In genomic region chr14:105123981-105124836, GRCh38 we compare ENCODE assay signal across 29 cellular contexts. TPM values are rescaled to one million over a fixed set of nuclear protein-coding genes. Genes with fewer than 3 reads are reported as not detected.
DNase-seq lines count a peak whose midpoint lies in the region; ATAC-seq, FAIRE-seq and TF ChIP-seq lines count a peak whose summit lies in the region.
"Had no signal": no experiment of that assay in that cellular context is flagged by ENCODE, and none has a peak within 500 bp of the region (broad histone marks: within the 10 kb centered on the region; RNA-seq: fewer than 3 reads in every experiment).

No MANE protein-coding gene starts in this region.

- H2AFZ ChIP-seq in IMR-90 (replicated peaks; ENCODE audit: low read length, poor library complexity) (peak overlapping the region; percentile 37), mammary epithelial cell (ENCODE audit: low read depth, low read length) (no peak overlapping the region)
- H2AFZ ChIP-seq: parathyroid adenoma had no signal

- H3K27me3 ChIP-seq in IMR-90 (ENCODE audit: control insufficient read depth, insufficient read depth, low read length) (peaks cover 55% of the 10 kb centered on the region), mammary epithelial cell (ENCODE audit: insufficient read depth, low read length) (no peaks in the 10 kb centered on the region)
- H3K27me3 ChIP-seq: right lobe of liver, upper lobe of left lung had no signal

- H3K4me1 ChIP-seq in IMR-90 (ENCODE audit: control insufficient read depth, insufficient read depth, low read length) (no peaks in the 10 kb centered on the region), mammary epithelial cell (ENCODE audit: insufficient read depth, low read length) (peaks cover 11% of the 10 kb centered on the region)
- H3K4me1 ChIP-seq: HAP-1, left lung, parathyroid adenoma, right lobe of liver had no signal

- H4K20me1 ChIP-seq in IMR-90 (ENCODE audit: insufficient read depth, low read length) (no peaks in the 10 kb centered on the region), mammary epithelial cell (ENCODE audit: insufficient read depth, low read length) (no peaks in the 10 kb centered on the region)

- no peak overlapping the region for H2BK5ac ChIP-seq in IMR-90 (ENCODE audit: low read depth, low read length, poor library complexity, severe bottlenecking)

- no peak overlapping the region for H2AK5ac ChIP-seq in IMR-90 (ENCODE audit: low read depth, low read length)

- H3K36me3 ChIP-seq in IMR-90 (ENCODE audit: control insufficient read depth, insufficient read depth, low read length) (no peaks in the 10 kb centered on the region), mammary epithelial cell (ENCODE audit: insufficient read depth, low read length) (no peaks in the 10 kb centered on the region)
- H3K36me3 ChIP-seq: HAP-1, left lung, right lobe of liver, stomach, upper lobe of left lung, WERI-Rb-1 had no signal

- DNase-seq in AG08396 (ENCODE audit: low spot score) (peak; percentile 9), IMR-90 (no peak), left colon (peak in 1 of 2 donors; percentile 40), sciatic nerve (ENCODE audit: low spot score) (peak; percentile 31), mammary epithelial cell (no peak), GM12891 (ENCODE audit: insufficient read length, low spot score) (no peak), MCF 10A (ENCODE audit: unreplicated experiment) (no peak)
- DNase-seq: activated CD4-positive, alpha-beta T cell treated with anti-CD3 and anti-CD28 coated beads, Interleukin-2, amount 50 U/mL, for 1 hour; activated gamma-delta T cell; activated naive CD8-positive, alpha-beta T cell treated with anti-CD3 and anti-CD28 coated beads, Interleukin-2, amount 50 U/mL, for 24 hours; Caco-2; effector CD4-positive, alpha-beta T cell; foreskin fibroblast; left lung; naive thymus-derived CD8-positive, alpha-beta T cell; NCI-H1092 treated with DMSO at 0.1 percent for 48 hours; NCI-H1930; stimulated activated CD4-positive, alpha-beta T cell treated with anti-CD3 and anti-CD28 coated beads, Interleukin-15, amount 100 ng/mL, for 24 hours; stomach; WERI-Rb-1 had no signal

- H3K36me3 Mint-ChIP-seq in MCF 10A (ENCODE audit: insufficient read depth, unreplicated experiment), result no peaks in the 10 kb centered on the region

- no peak overlapping the region for H3K9ac ChIP-seq in IMR-90 (ENCODE audit: low read depth, low read length)
- no peak overlapping the region for H3K9ac ChIP-seq in mammary epithelial cell (ENCODE audit: insufficient read depth, low read length)
- H3K9ac ChIP-seq: parathyroid adenoma had no signal

- H3K23ac ChIP-seq in IMR-90 (ENCODE audit: low read depth, low read length), result no peak overlapping the region

- no peak overlapping the region for H4K5ac ChIP-seq in IMR-90 (ENCODE audit: low read depth, low read length)

- H3K4me3 Mint-ChIP-seq in MCF 10A (ENCODE audit: unreplicated experiment), result no peak overlapping the region
- H3K4me3 Mint-ChIP-seq: activated naive CD8-positive, alpha-beta T cell treated with anti-CD3 and anti-CD28 coated beads, Interleukin-2, amount 50 U/mL, for 24 hours had no signal

- H3K9me3 Mint-ChIP-seq in MCF 10A (ENCODE audit: unreplicated experiment), result peaks cover 11% of the 10 kb centered on the region

- no peak overlapping the region for H4K91ac ChIP-seq in IMR-90 (ENCODE audit: insufficient read depth, low read depth, low read length)

- no peak overlapping the region for H3K27ac Mint-ChIP-seq in MCF 10A (ENCODE audit: low read depth, unreplicated experiment)
- H3K27ac Mint-ChIP-seq: activated naive CD8-positive, alpha-beta T cell treated with anti-CD3 and anti-CD28 coated beads, Interleukin-2, amount 50 U/mL, for 24 hours had no signal

- H3K4me2 ChIP-seq in IMR-90 (ENCODE audit: low read depth, low read length) (peak overlapping the region; percentile 72), mammary epithelial cell (ENCODE audit: insufficient read depth, low read depth, low read length) (no peak overlapping the region)

- peaks cover 14% of the 10 kb centered on the region for H3K9me3 ChIP-seq in IMR-90 (ENCODE audit: control insufficient read depth, insufficient read depth, low read length)
- peaks cover 12% of the 10 kb centered on the region for H3K9me3 ChIP-seq in mammary epithelial cell (replicated peaks; ENCODE audit: insufficient read depth, low read length)
- H3K9me3 ChIP-seq: right lobe of liver had no signal

- H2AK9ac ChIP-seq in IMR-90 (replicated peaks; ENCODE audit: low read depth, low read length, poor library complexity), result no peak overlapping the region

- FAIRE-seq in GM12891 (lab: Jason Lieb, UNC), result no peak

- CTCF ChIA-PET in IMR-90 (lab: Yijun Ruan, JAX) (no interaction called here), mammary epithelial cell (lab: Charles Lee; ENCODE audit: low non-redundant PET) (interaction anchor here (0.7 kb wide), 1 partner anchor 376 kb away, joined by 3 read pairs; no protein-coding TSS in a partner anchor), MCF 10A (lab: Yijun Ruan, JAX) (interaction anchor here (0.5 kb wide), 1 partner anchor 27 kb away, joined by 3 read pairs; no protein-coding TSS in a partner anchor)

- no peak; the same call in none of the 2 replicates for ATAC-seq in IMR-90 (ENCODE audit: low read depth)
- peak; percentile 87 for ATAC-seq in left colon
- no peak for ATAC-seq in sciatic nerve
- ATAC-seq in HG03521 (IDR thresholded peaks at IDR 0.05; ENCODE audit: unreplicated experiment), result no peak
- ATAC-seq: activated naive CD8-positive, alpha-beta T cell treated with anti-CD3 and anti-CD28 coated beads, Interleukin-2, amount 50 U/mL, for 24 hours; left lung; naive thymus-derived CD8-positive, alpha-beta T cell; right lobe of liver had no signal

- no peak overlapping the region for H4K8ac ChIP-seq in IMR-90 (ENCODE audit: low read depth in 2 of 2, low read length in 2 of 2)

- H3K79me2 ChIP-seq in mammary epithelial cell (ENCODE audit: insufficient read depth, low read length), result no peaks in the 10 kb centered on the region
- H3K79me2 ChIP-seq: parathyroid adenoma had no signal

- H3K4me1 Mint-ChIP-seq in MCF 10A (ENCODE audit: insufficient read depth, unreplicated experiment), result no peaks in the 10 kb centered on the region

- no peak for TF ChIP-seq RAD21 in IMR-90 (IDR thresholded peaks at IDR 0.05; ENCODE audit: low read length)

- no peak overlapping the region for H2BK120ac ChIP-seq in IMR-90 (ENCODE audit: low read depth, low read length)

- dilution Hi-C loops in IMR-90 (cut with HindIII; ENCODE audit: low sequenced_read_pairs, unreplicated experiment), result no loop called here
- dilution Hi-C loops in mammary epithelial cell (cut with HindIII; ENCODE audit: low sequenced_read_pairs), result loop anchor here (5.0 to 10.0 kb wide), 4 partner anchors 187 to 349 kb away; no protein-coding TSS in a partner anchor

- H3K27me3 Mint-ChIP-seq in MCF 10A (ENCODE audit: insufficient read depth, unreplicated experiment), result peaks cover 69% of the 10 kb centered on the region

- TF ChIP-seq POLR2A in IMR-90 (IDR thresholded peaks at IDR 0.05; ENCODE audit: low read depth, low read length), result no peak
- no peak for TF ChIP-seq POLR2A in GM12891 (IDR thresholded peaks at IDR 0.05; ENCODE audit: low read depth, low read length)

- H2BK15ac ChIP-seq in IMR-90 (ENCODE audit: low read depth, low read length), result no peak overlapping the region

- no peaks in the 10 kb centered on the region for H3K79me1 ChIP-seq in IMR-90 (ENCODE audit: low read depth in 1 of 2, low read length in 2 of 2)

- H3K18ac ChIP-seq in IMR-90 (ENCODE audit: low read depth, low read length), result no peak overlapping the region

- WGBS in IMR-90 (ENCODE audit: extremely low coverage in 2 of 2, insufficient read length in 1 of 2), 2 experiments, result 47% methylated on average over 11 of the region's 19 CpGs; no CpG with 5 or more reads in 1 of the 2 experiments
- 86% methylated on average over 16 of the region's 19 CpGs for WGBS in mammary epithelial cell (ENCODE audit: low coverage, missing lambda C conversion rate)

- in situ Hi-C loops in IMR-90 (cut with MboI; ENCODE audit: low sequenced_read_pairs) (no loop called here), mammary epithelial cell (cut with MboI; ENCODE audit: low sequenced_read_pairs in 2 of 2) (no loop called here)

- H3K4me3 ChIP-seq in IMR-90 (ENCODE audit: insufficient read depth, low read depth, low read length) (peak overlapping the region; percentile 20; the same call in 1 of the 2 replicates), mammary epithelial cell (replicated peaks in 1 of 3; ENCODE audit: insufficient read depth in 1 of 3, low read depth in 2 of 3, low read length in 3 of 3) (no peak overlapping the region)
- H3K4me3 ChIP-seq: HAP-1, left lung, right lobe of liver, SK-N-MC, stomach, upper lobe of left lung had no signal

- no peak overlapping the region for H3K4ac ChIP-seq in IMR-90 (ENCODE audit: low read depth, low read length)

- no peak overlapping the region for H3K14ac ChIP-seq in IMR-90 (replicated peaks; ENCODE audit: low read depth, low read length)

- intact Hi-C loops in IMR-90 (cut with micrococcal nuclease), result no loop called here
- intact Hi-C loops in left colon (cut with DNase I, micrococcal nuclease), result no loop called here
- intact Hi-C loops in sciatic nerve (cut with DNase I), result no loop called here
- intact Hi-C loops in mammary epithelial cell (cut with micrococcal nuclease), result no loop called here
- intact Hi-C loops in MCF 10A (cut with micrococcal nuclease), result no loop called here

- H3K27ac ChIP-seq in IMR-90 (ENCODE audit: insufficient read depth, low read length) (no peak overlapping the region), mammary epithelial cell (ENCODE audit: insufficient read depth, low read depth, low read length) (no peak overlapping the region)
- H3K27ac ChIP-seq: HL-60, left lung, parathyroid adenoma, right lobe of liver, RWPE1, SK-N-MC, stomach, upper lobe of left lung, WERI-Rb-1 had no signal

- H3K9me1 ChIP-seq in IMR-90 (ENCODE audit: insufficient read depth, low read length), result no peaks in the 10 kb centered on the region

- H3K56ac ChIP-seq in IMR-90 (ENCODE audit: extremely low read depth, insufficient read depth, low read length), result no peak overlapping the region

- POLR2A ChIA-PET in IMR-90 (lab: Charles Lee; ENCODE audit: unreplicated experiment) (no interaction called here), MCF 10A (lab: Yijun Ruan, JAX) (interaction anchor here (0.6 to 1.6 kb wide), 2 partner anchors 30 to 159 kb away, joined by 3 to 4 read pairs; no protein-coding TSS in a partner anchor)

- H2BK20ac ChIP-seq in IMR-90 (ENCODE audit: low read depth, low read length), result no peak overlapping the region

- BruUV-seq in IMR-90 (replicated peaks; lab: Mats Ljungman, UMichigan), result no TSS peak
- BruUV-seq in mammary epithelial cell (replicated peaks; lab: Mats Ljungman, UMichigan), result no TSS peak
- BruUV-seq in MCF 10A (replicated peaks; lab: Mats Ljungman, UMichigan), result no TSS peak

- TF ChIP-seq CTCF in IMR-90 (conservative IDR thresholded peaks at IDR 0.05; ENCODE audit: low read depth, low read length) (no peak), mammary epithelial cell (conservative IDR thresholded peaks at IDR 0.05 in 1 of 2, IDR thresholded peaks at IDR 0.05 in 1 of 2; ENCODE audit: extremely low read depth in 1 of 2, insufficient read depth in 1 of 2, low read depth in 1 of 2, low read length in 2 of 2) (no peak), MCF 10A (IDR thresholded peaks at IDR 0.05; ENCODE audit: unreplicated experiment) (no peak)

RNA-seq across cellular contexts. Expression of gene JAG2, which starts 44.4 kb away (rescaled TPM):
- total RNA-seq in IMR-90 (2012; rRNA removed), result 0.18 and 0.28 TPM in 2 replicates
- 0.20 and 0.58 TPM in 2 replicates for polyA plus RNA-seq in IMR-90 (2012; rRNA removed)
- 0.25 and 0.58 TPM in 2 replicates for polyA plus RNA-seq in IMR-90 (2012; cell fraction: cytosol; rRNA removed)
- polyA plus RNA-seq in IMR-90 (2012; cell fraction: nucleus; rRNA removed; ENCODE audit: low replicate concordance), result 3.9 and 5.8 TPM in 2 replicates
- 10 to 100 TPM in 1 of 2 donors, 1 to 10 TPM in 1; 7.6 to 11.9 TPM for total RNA-seq in left colon
- total RNA-seq in sciatic nerve, result 24.9 TPM
- 100 to 1,000 TPM in 1 of 2 donors, 10 to 100 TPM in 1; 75.2 to 124 TPM for total RNA-seq in mammary epithelial cell
- 42.6 TPM for polyA plus RNA-seq in mammary epithelial cell
- polyA minus RNA-seq in mammary epithelial cell, result 67.1 TPM
- polyA plus RNA-seq in GM12891 (2012; ENCODE audit: low read depth, missing spikeins), result 0.08 TPM
- total RNA-seq in MCF 10A (2022), result 33.5 and 33.7 TPM in 2 replicates

RNA-seq across cellular contexts. Expression of gene NUDT14, which starts 56.9 kb away (rescaled TPM):
- 5.6 and 6.4 TPM in 2 replicates for total RNA-seq in IMR-90 (2012; rRNA removed)
- polyA plus RNA-seq in IMR-90 (2012; rRNA removed), result 9.3 and 11.8 TPM in 2 replicates
- 25.5 TPM in 2 replicates for polyA plus RNA-seq in IMR-90 (2012; cell fraction: cytosol; rRNA removed)
- polyA plus RNA-seq in IMR-90 (2012; cell fraction: nucleus; rRNA removed; ENCODE audit: low replicate concordance), result 12.8 and 30.0 TPM in 2 replicates
- total RNA-seq in left colon, result 10 to 100 TPM; 45.6 to 56.8 TPM
- total RNA-seq in sciatic nerve, result 21.7 TPM
- 10 to 100 TPM; 32.0 to 41.9 TPM for total RNA-seq in mammary epithelial cell
- polyA plus RNA-seq in mammary epithelial cell, result 19.8 TPM
- 23.2 TPM for polyA minus RNA-seq in mammary epithelial cell
- polyA plus RNA-seq in GM12891 (2012; ENCODE audit: low read depth, missing spikeins), result 3.7 TPM
- 26.1 and 27.4 TPM in 2 replicates for total RNA-seq in MCF 10A (2022)

RNA-seq across cellular contexts. Expression of gene GPR132, which starts 59.0 kb away (rescaled TPM):
- total RNA-seq in IMR-90 (2012; rRNA removed) (under 0.01 TPM in 2 replicates), left colon (1 to 10 TPM in 1 of 2 donors, under 1 TPM in 1; 0.73 to 3.4 TPM), sciatic nerve (3.2 TPM), mammary epithelial cell (under 1 TPM in 1 of 2 donors, not detected in 1; 0.24 TPM), MCF 10A (2022) (0.42 TPM in 1 of 2 replicates, not detected in the other)
- polyA plus RNA-seq in IMR-90 (2012; rRNA removed) (0.10 and 0.19 TPM in 2 replicates), mammary epithelial cell (not detected)
- polyA plus RNA-seq in IMR-90 (2012; cell fraction: cytosol; rRNA removed), result 0.15 and 0.43 TPM in 2 replicates
- 1.9 and 3.3 TPM in 2 replicates for polyA plus RNA-seq in IMR-90 (2012; cell fraction: nucleus; rRNA removed; ENCODE audit: low replicate concordance)
- not detected for polyA minus RNA-seq in mammary epithelial cell
- polyA plus RNA-seq in GM12891 (2012; ENCODE audit: low read depth, missing spikeins), result 18.8 TPM
- total RNA-seq: A673, Caco-2 had no signal

Comparison
In these comparisons a context has a peak if more than half of its experiments do, and no peak if none do; other contexts are left out.
1. DNase-seq: peak in AG08396 (single experiment) and sciatic nerve (single experiment); none in IMR-90 (single experiment), mammary epithelial cell (single experiment), GM12891 (single experiment) and MCF 10A (single experiment).